ENCODE assay signal across 1 cellular context in genomic region chr7:98100088-98100487, GRCh38.
TF ChIP-seq lines count a peak whose summit lies in the region.

No MANE protein-coding gene starts in this region.

TF ChIP-seq in HEK293, 187 proteins besides CTCF, POLR2A, EP300 and RAD21 (continued from another document):
- no peak for TF ChIP-seq PATZ1 (tag by site-specific recombination; IDR thresholded peaks at IDR 0.05)
- no peak for TF ChIP-seq ZNF391 (tag by site-specific recombination; IDR thresholded peaks at IDR 0.05; ENCODE audit: borderline replicate concordance, low read depth)
- 0 out of 2 replicates have a peak, but pooled peaks have one; percentile 49 for TF ChIP-seq ZNF280D (tag by site-specific recombination; IDR thresholded peaks at IDR 0.05)
- no peak for TF ChIP-seq ZNF132 (tag by site-specific recombination; IDR thresholded peaks at IDR 0.05; ENCODE audit: borderline replicate concordance)
- TF ChIP-seq ZNF10 (tag by site-specific recombination; IDR thresholded peaks at IDR 0.05): no peak
